ENCODE assay signal across 19 cellular contexts in genomic region chr1:3014443-3015268, GRCh38. TPM values are rescaled to one million over a fixed set of nuclear protein-coding genes. Genes with fewer than 3 reads are reported as not detected.
DNase-seq lines count a peak whose midpoint lies in the region; ATAC-seq and TF ChIP-seq lines count a peak whose summit lies in the region.
"Had no signal": no experiment of that assay in that cellular context is flagged by ENCODE, and none has a peak within 500 bp of the region (broad histone marks: within the 10 kb centered on the region; RNA-seq: fewer than 3 reads in every experiment).

No MANE protein-coding gene starts in this region.

- H3K27me3 ChIP-seq in upper lobe of right lung = peaks cover 43% of the 10 kb centered on the region

- intact Hi-C loops in left ventricle myocardium superior (cut with micrococcal nuclease) = loop anchor here (10.0 kb wide), 1 partner anchor 410 kb away; no protein-coding TSS in a partner anchor
- intact Hi-C loops in left cardiac atrium (cut with DNase I) = loop anchor here (5.0 to 10.0 kb wide), 2 partner anchors 270 to 398 kb away; no protein-coding TSS in a partner anchor
- intact Hi-C loops in mucosa of descending colon (cut with DNase I, micrococcal nuclease) = loop anchor here (10.0 kb wide), 1 partner anchor 410 kb away; no protein-coding TSS in a partner anchor
- intact Hi-C loops in upper lobe of right lung (cut with DNase I) = loop anchor here (5.0 kb wide), 1 partner anchor 398 kb away; no protein-coding TSS in a partner anchor

- H3K4me1 ChIP-seq in mucosa of descending colon (ENCODE audit: low read depth) = no peaks in the 10 kb centered on the region
- H3K4me1 ChIP-seq in upper lobe of right lung = no peaks in the 10 kb centered on the region
- H3K4me1 ChIP-seq: BE2C, HAP-1 had no signal

- ATAC-seq in left ventricle myocardium superior (no peak), left cardiac atrium (no peak), mucosa of descending colon (no peak), upper lobe of right lung (no peak)

- H3K36me3 ChIP-seq in mucosa of descending colon (ENCODE audit: low read depth) = no peaks in the 10 kb centered on the region
- no peaks in the 10 kb centered on the region for H3K36me3 ChIP-seq in upper lobe of right lung
- H3K36me3 ChIP-seq: BE2C, HAP-1 had no signal

- H3K27ac ChIP-seq in upper lobe of right lung = no peak overlapping the region

- H3K4me3 ChIP-seq in mucosa of descending colon = no peak overlapping the region
- no peak overlapping the region for H3K4me3 ChIP-seq in upper lobe of right lung
- H3K4me3 ChIP-seq: HAP-1 had no signal

- H3K9me3 ChIP-seq in mucosa of descending colon (no peaks in the 10 kb centered on the region), upper lobe of right lung (no peaks in the 10 kb centered on the region)
- H3K9me3 ChIP-seq: BE2C, HAP-1 had no signal

- DNase-seq in activated T-cell treated with anti-CD3 and anti-CD28 coated beads, Interleukin-2, amount 50 U/mL, for 1 hour = peak; percentile 13
- no peak for DNase-seq in activated T-cell treated with anti-CD3 and anti-CD28 coated beads for 4 hours
- DNase-seq in left ventricle myocardium superior = peak; percentile 22
- no peak for DNase-seq in left cardiac atrium
- peak in 2 of 3 donors; percentile 10 to 31 for DNase-seq in mucosa of descending colon
- DNase-seq in upper lobe of right lung = peak; percentile 55
- no peak for DNase-seq in HUDEP-2 (lab: John Stamatoyannopoulos, UW; ENCODE audit: unreplicated experiment in 76 of 76)
- DNase-seq in stimulated activated naive CD4-positive, alpha-beta T cell (lab: John Stamatoyannopoulos, UW) = no peak
- DNase-seq: 8988T; BE2C; CD4-positive, alpha-beta memory T cell; IMR-90; Kasumi-1; MM.1S; NCI-H1092 treated with DMSO at 0.1 percent for 48 hours; NCI-H1694; NCI-H510A treated with DMSO at 0.1 percent for 48 hours had no signal

- TF ChIP-seq CTCF in mucosa of descending colon (IDR thresholded peaks at IDR 0.05) (no peak), upper lobe of right lung (IDR thresholded peaks at IDR 0.05) (no peak)

RNA-seq across cellular contexts. Expression of gene ACTRT2, which starts 6.6 kb away (rescaled TPM):
- not detected for total RNA-seq in left ventricle myocardium superior
- total RNA-seq in left cardiac atrium = not detected
- not detected for total RNA-seq in mucosa of descending colon
- not detected for total RNA-seq in upper lobe of right lung
- total RNA-seq: CD4-positive, alpha-beta memory T cell; HT-29; IMR-90 had no signal

RNA-seq across cellular contexts. Expression of gene PRDM16, which starts 54.3 kb away (rescaled TPM):
- 17.7 TPM for total RNA-seq in left ventricle myocardium superior
- total RNA-seq in left cardiac atrium = 1 to 10 TPM in 1 of 2 donors, under 1 TPM in 1; 0.99 to 1.2 TPM
- 1 to 10 TPM; 1.6 to 2.5 (median 2.4) TPM for total RNA-seq in mucosa of descending colon
- total RNA-seq in upper lobe of right lung = 21.0 TPM
- total RNA-seq: CD4-positive, alpha-beta memory T cell; HT-29; IMR-90 had no signal

Comparison
In these comparisons a context has a peak if more than half of its experiments do, and no peak if none do; other contexts are left out.
1. DNase-seq: peak in activated T-cell treated with anti-CD3 and anti-CD28 coated beads, Interleukin-2, amount 50 U/mL, for 1 hour (single experiment), left ventricle myocardium superior (single experiment), mucosa of descending colon (2 of 3) and upper lobe of right lung (single experiment); none in activated T-cell treated with anti-CD3 and anti-CD28 coated beads for 4 hours (single experiment), left cardiac atrium (single experiment), HUDEP-2 (0 of 76) and stimulated activated naive CD4-positive, alpha-beta T cell (0 of 6).